11 cellular contexts compared by ENCODE assay signal in genomic region chr17:82270651-82271050, GRCh38. TPM values are rescaled to one million over a fixed set of nuclear protein-coding genes. Genes with fewer than 3 reads are reported as not detected.
DNase-seq lines count a peak whose midpoint lies in the region; ATAC-seq, FAIRE-seq and TF ChIP-seq lines count a peak whose summit lies in the region.
"Had no signal": no experiment of that assay in that cellular context is flagged by ENCODE, and none has a peak within 500 bp of the region (broad histone marks: within the 10 kb centered on the region; RNA-seq: fewer than 3 reads in every experiment).

No MANE protein-coding gene starts in this region.

- no peaks in the 10 kb centered on the region for H3K9me3 Mint-ChIP-seq in activated naive CD8-positive, alpha-beta T cell treated with anti-CD3 and anti-CD28 coated beads, Interleukin-2, amount 10 ng/mL, durations not matched to agents 7 days and 5 days
- no peaks in the 10 kb centered on the region for H3K9me3 Mint-ChIP-seq in naive B cell

- no peak for TF ChIP-seq EP300 in HepG2 (IDR thresholded peaks at IDR 0.05; ENCODE audit: low read depth in 2 of 2, low read length in 2 of 2)
- TF ChIP-seq EP300 in HepG2 (CRISPR knock-in tag; IDR thresholded peaks at IDR 0.05; ENCODE audit: borderline replicate concordance): no peak

- CTCF ChIA-PET in HepG2 (lab: Yijun Ruan, JAX; ENCODE audit: low intra/inter-chr PET ratio, low total read pairs): no interaction called here

- peaks cover 19% of the 10 kb centered on the region for H3K36me3 Mint-ChIP-seq in activated naive CD8-positive, alpha-beta T cell treated with anti-CD3 and anti-CD28 coated beads, Interleukin-2, amount 10 ng/mL, durations not matched to agents 7 days and 5 days
- peaks cover 0 to 6% of the 10 kb centered on the region in 2 donors for H3K36me3 Mint-ChIP-seq in naive B cell

- in situ Hi-C loops in HepG2 (cut with HindIII; ENCODE audit: extremely low pct_ligation_motif_present, low pct_unique_long_range_greater_than_20kb): no loop called here

- peak overlapping the region; percentile 64 for H3K27ac Mint-ChIP-seq in activated naive CD8-positive, alpha-beta T cell treated with anti-CD3 and anti-CD28 coated beads, Interleukin-2, amount 10 ng/mL, durations not matched to agents 7 days and 5 days
- peak overlapping the region; percentile 38 to 89 (median 80) for H3K27ac Mint-ChIP-seq in naive B cell

- no peaks in the 10 kb centered on the region; a peak in 1 of 5 replicates for H3K27me3 ChIP-seq in HepG2 (ENCODE audit: control insufficient read depth in 1 of 2, insufficient read depth in 2 of 2, low read length in 2 of 2)
- H3K27me3 ChIP-seq in right lobe of liver: no peaks in the 10 kb centered on the region
- H3K27me3 ChIP-seq in vagina: no peaks in the 10 kb centered on the region

- peak overlapping the region; percentile 26 for H3K4me3 Mint-ChIP-seq in activated naive CD8-positive, alpha-beta T cell treated with anti-CD3 and anti-CD28 coated beads, Interleukin-2, amount 10 ng/mL, durations not matched to agents 7 days and 5 days
- peak overlapping the region in 7 of 8 donors; percentile 9 to 97 (median 64) for H3K4me3 Mint-ChIP-seq in naive B cell

- H4K20me1 ChIP-seq in HepG2 (ENCODE audit: insufficient read depth, low read length): peaks cover 67% of the 10 kb centered on the region

- H3K4me2 ChIP-seq in HepG2 (ENCODE audit: low read depth, low read length): peak overlapping the region; percentile 37; the same call in 1 of the 2 replicates

- POLR2A ChIA-PET in HepG2 (lab: Yijun Ruan, JAX): interaction anchor here (0.6 to 10.6 kb wide), 6 partner anchors 22 to 34 kb away, joined by 3 to 119 read pairs (median 5); no protein-coding TSS in a partner anchor
- POLR2A ChIA-PET in activated naive CD8-positive, alpha-beta T cell treated with anti-CD3 and anti-CD28 coated beads, Interleukin-2, amount 10 ng/mL, durations not matched to agents 7 days and 5 days (lab: Charles Lee): interaction anchor here (0.6 to 0.8 kb wide), 2 partner anchors 26 to 27 kb away, joined by 3 read pairs; no protein-coding TSS in a partner anchor

- TF ChIP-seq RAD21 in HepG2 (CRISPR knock-in tag; IDR thresholded peaks at IDR 0.05): no peak

- H3K9me3 ChIP-seq in HepG2 (ENCODE audit: low read length) (no peaks in the 10 kb centered on the region), right lobe of liver (no peaks in the 10 kb centered on the region), vagina (no peaks in the 10 kb centered on the region)

- BruUV-seq in HepG2 (replicated peaks; lab: Mats Ljungman, UMichigan): no TSS peak

- 92% methylated on average over 12 of the region's 12 CpGs for WGBS in HepG2 (ENCODE audit: low lambda C conversion rate)
- WGBS in right lobe of liver (ENCODE audit: insufficient coverage, low coverage, low lambda C conversion rate, missing lambda C conversion rate): 100% methylated on average over 3 of the region's 12 CpGs

- intact Hi-C loops in HepG2 (cut with micrococcal nuclease; ENCODE audit: unreplicated experiment) (no loop called here), right lobe of liver (cut with DNase I) (no loop called here), vagina (cut with DNase I) (no loop called here)

- H3K4me1 Mint-ChIP-seq in activated naive CD8-positive, alpha-beta T cell treated with anti-CD3 and anti-CD28 coated beads, Interleukin-2, amount 10 ng/mL, durations not matched to agents 7 days and 5 days: peaks cover 47% of the 10 kb centered on the region
- peaks cover 40 to 80% (median 72%) of the 10 kb centered on the region in 3 donors for H3K4me1 Mint-ChIP-seq in naive B cell

- peak overlapping the region; percentile 21; the same call in 1 of the 2 replicates for H3K9ac ChIP-seq in HepG2 (ENCODE audit: insufficient read depth, low read depth, low read length)

- peaks cover 67% of the 10 kb centered on the region for H3K79me2 ChIP-seq in HepG2 (ENCODE audit: insufficient read depth, low read length)

- TF ChIP-seq CTCF in HepG2 (CRISPR knock-in tag; IDR thresholded peaks at IDR 0.05): no peak
- TF ChIP-seq CTCF in right lobe of liver (IDR thresholded peaks at IDR 0.05): no peak
- TF ChIP-seq CTCF in vagina (IDR thresholded peaks at IDR 0.05): no peak

- H2AFZ ChIP-seq in HepG2 (ENCODE audit: low read length): no peak overlapping the region

- ATAC-seq in HepG2 (no peak), right lobe of liver (no peak), naive B cell (ENCODE audit: low read depth in 2 of 2) (no peak)
- ATAC-seq in activated naive CD8-positive, alpha-beta T cell treated with anti-CD3 and anti-CD28 coated beads, Interleukin-2, amount 10 ng/mL, durations not matched to agents 7 days and 5 days (ENCODE audit: low read depth): no peak

- no peaks in the 10 kb centered on the region for H3K27me3 Mint-ChIP-seq in activated naive CD8-positive, alpha-beta T cell treated with anti-CD3 and anti-CD28 coated beads, Interleukin-2, amount 10 ng/mL, durations not matched to agents 7 days and 5 days
- H3K27me3 Mint-ChIP-seq in naive B cell: no peaks in the 10 kb centered on the region

- no peak for DNase-seq in HepG2 (ENCODE audit: low spot score)
- no peak for DNase-seq in right lobe of liver
- no peak for DNase-seq in activated naive CD8-positive, alpha-beta T cell treated with anti-CD3 and anti-CD28 coated beads, Interleukin-2, amount 10 ng/mL, durations not matched to agents 7 days and 5 days
- no peak for DNase-seq in naive B cell
- no peak for DNase-seq in vagina (ENCODE audit: extremely low spot score in 2 of 2)
- no peak for DNase-seq in frontal cortex (ENCODE audit: low spot score in 2 of 2)
- DNase-seq in NCI-H2196 (lab: John Stamatoyannopoulos, UW; ENCODE audit: unreplicated experiment): no peak
- DNase-seq in stimulated activated CD4-positive, alpha-beta T cell treated with anti-CD3 and anti-CD28 coated beads, Interleukin-4, amount 100 ng/mL, for 4 hours: no peak
- DNase-seq: activated gamma-delta T cell treated with Interleukin-2 at 50 U/mL for 16 hours, T-helper 9 cell had no signal

- H3K4me1 ChIP-seq in HepG2 (ENCODE audit: insufficient read depth, low read length) (peaks cover 87% of the 10 kb centered on the region), right lobe of liver (peaks cover 0 to 55% (median 31%) of the 10 kb centered on the region in 4 donors), vagina (peaks cover 86% of the 10 kb centered on the region)

- peaks cover 11 to 29% of the 10 kb centered on the region in 2 experiments for H3K36me3 ChIP-seq in HepG2 (replicated peaks in 1 of 2; ENCODE audit: control insufficient read depth in 1 of 2, insufficient read depth in 2 of 2, low read length in 2 of 2)
- H3K36me3 ChIP-seq in right lobe of liver: peaks cover 0 to 5% (median 3%) of the 10 kb centered on the region in 4 donors
- peaks cover 0 to 19% of the 10 kb centered on the region in 2 donors for H3K36me3 ChIP-seq in vagina

- FAIRE-seq in HepG2 (lab: Jason Lieb, UNC): no peak
- no peak for FAIRE-seq in frontal cortex (lab: Jason Lieb, UNC)

- TF ChIP-seq POLR2A in HepG2 (IDR thresholded peaks at IDR 0.05; ENCODE audit: insufficient read depth in 1 of 2, low read depth in 2 of 2, low read length in 2 of 2) (peak; percentile 2 to 15; a peak in 2 of 4 replicates), right lobe of liver (IDR thresholded peaks at IDR 0.05) (no peak), vagina (IDR thresholded peaks at IDR 0.05) (no peak)

- H3K27ac ChIP-seq in HepG2 (ENCODE audit: extremely low read length, insufficient read depth, low read length) (no peak overlapping the region), right lobe of liver (no peak overlapping the region), vagina (peak overlapping the region; percentile 98)
- H3K27ac ChIP-seq: HL-60 had no signal

- H3K4me3 ChIP-seq in HepG2 (replicated peaks in 1 of 3; ENCODE audit: insufficient read depth in 1 of 3, low read depth in 2 of 3, low read length in 3 of 3): no peak overlapping the region
- no peak overlapping the region for H3K4me3 ChIP-seq in right lobe of liver
- no peak overlapping the region for H3K4me3 ChIP-seq in vagina

RNA-seq across cellular contexts. Expression of gene CSNK1D, which starts 2.8 kb away (rescaled TPM):
- total RNA-seq in HepG2 (2016; rRNA removed; fragmentation: Illumina TruSeq; extraction: Trizol): 28.4 and 31.5 TPM in 2 replicates
- 19.2 and 20.4 TPM in 2 replicates for total RNA-seq in HepG2 (2016; cell fraction: cytosol; rRNA removed; fragmentation: Illumina TruSeq; extraction: Trizol; ENCODE audit: low read depth)
- 23.0 and 34.1 TPM in 2 replicates for total RNA-seq in HepG2 (2016; cell fraction: insoluble cytoplasmic fraction; rRNA removed; fragmentation: Illumina TruSeq; extraction: Trizol)
- 24.3 and 26.6 TPM in 2 replicates for total RNA-seq in HepG2 (2016; cell fraction: membrane; rRNA removed; fragmentation: Illumina TruSeq; extraction: Trizol)
- 42.8 and 45.6 TPM in 2 replicates for total RNA-seq in HepG2 (2016; cell fraction: nucleus; rRNA removed; fragmentation: Illumina TruSeq; extraction: Trizol)
- polyA plus RNA-seq in HepG2 (2011; rRNA removed): 128 and 148 TPM in 2 replicates
- 81.5 and 90.2 TPM in 2 replicates for polyA plus RNA-seq in HepG2 (2011; cell fraction: cytosol; rRNA removed)
- polyA plus RNA-seq in HepG2 (2011; cell fraction: nucleus; rRNA removed): 1,010 and 1,066 TPM in 2 replicates
- 164 and 234 TPM in 2 replicates for polyA plus RNA-seq in HepG2 (2012)
- 19.6 and 21.8 TPM in 2 replicates for polyA plus RNA-seq in HepG2 (2016; cell fraction: cytosol; fragmentation: Illumina TruSeq; extraction: Trizol; ENCODE audit: low read depth)
- polyA plus RNA-seq in HepG2 (2016; cell fraction: insoluble cytoplasmic fraction; fragmentation: Illumina TruSeq; extraction: Trizol; ENCODE audit: low read depth): 71.8 and 89.7 TPM in 2 replicates
- 40.8 and 42.7 TPM in 2 replicates for polyA plus RNA-seq in HepG2 (2016; cell fraction: membrane; fragmentation: Illumina TruSeq; extraction: Trizol; ENCODE audit: low read depth)
- 316 and 342 TPM in 2 replicates for polyA plus RNA-seq in HepG2 (2016; cell fraction: nucleus; fragmentation: Illumina TruSeq; extraction: Trizol; ENCODE audit: insufficient read depth, low read depth)
- 78.0 and 103 TPM in 2 replicates for polyA minus RNA-seq in HepG2 (2011; rRNA and poly(A)+ RNA removed; ENCODE audit: low replicate concordance)
- polyA minus RNA-seq in HepG2 (2011; cell fraction: cytosol; rRNA and poly(A)+ RNA removed): 51.7 and 60.9 TPM in 2 replicates
- polyA minus RNA-seq in HepG2 (2011; cell fraction: nucleus; rRNA and poly(A)+ RNA removed): 117 and 118 TPM in 2 replicates
- total RNA-seq in right lobe of liver: 10 to 100 TPM; 32.7 to 73.0 (median 45.9) TPM
- 100 to 1,000 TPM; 135 to 140 TPM for total RNA-seq in activated naive CD8-positive, alpha-beta T cell treated with anti-CD3 and anti-CD28 coated beads, Interleukin-2, amount 10 ng/mL, durations not matched to agents 7 days and 5 days
- polyA plus RNA-seq in naive B cell (ENCODE audit: low read depth in 6 of 6): 10 to 100 TPM; 27.7 to 78.6 (median 63.4) TPM
- 67.8 TPM for total RNA-seq in vagina
- 22.8 TPM for total RNA-seq in frontal cortex

RNA-seq across cellular contexts. Expression of gene SLC16A3, which starts 41.8 kb away (rescaled TPM):
- 99.9 and 242 TPM in 2 replicates for total RNA-seq in HepG2 (2016; rRNA removed; fragmentation: Illumina TruSeq; extraction: Trizol)
- total RNA-seq in HepG2 (2016; cell fraction: cytosol; rRNA removed; fragmentation: Illumina TruSeq; extraction: Trizol; ENCODE audit: low read depth): 51.0 and 61.4 TPM in 2 replicates
- total RNA-seq in HepG2 (2016; cell fraction: insoluble cytoplasmic fraction; rRNA removed; fragmentation: Illumina TruSeq; extraction: Trizol): 83.6 and 248 TPM in 2 replicates
- total RNA-seq in HepG2 (2016; cell fraction: membrane; rRNA removed; fragmentation: Illumina TruSeq; extraction: Trizol): 88.3 and 97.4 TPM in 2 replicates
- 164 and 200 TPM in 2 replicates for total RNA-seq in HepG2 (2016; cell fraction: nucleus; rRNA removed; fragmentation: Illumina TruSeq; extraction: Trizol)
- 349 and 598 TPM in 2 replicates for polyA plus RNA-seq in HepG2 (2011; rRNA removed)
- 384 and 554 TPM in 2 replicates for polyA plus RNA-seq in HepG2 (2011; cell fraction: cytosol; rRNA removed)
- 293 and 327 TPM in 2 replicates for polyA plus RNA-seq in HepG2 (2011; cell fraction: nucleus; rRNA removed)
- 348 and 404 TPM in 2 replicates for polyA plus RNA-seq in HepG2 (2012)
- polyA plus RNA-seq in HepG2 (2016; cell fraction: cytosol; fragmentation: Illumina TruSeq; extraction: Trizol; ENCODE audit: low read depth): 38.7 and 40.7 TPM in 2 replicates
- polyA plus RNA-seq in HepG2 (2016; cell fraction: insoluble cytoplasmic fraction; fragmentation: Illumina TruSeq; extraction: Trizol; ENCODE audit: low read depth): 95.9 and 111 TPM in 2 replicates
- 61.0 and 65.9 TPM in 2 replicates for polyA plus RNA-seq in HepG2 (2016; cell fraction: membrane; fragmentation: Illumina TruSeq; extraction: Trizol; ENCODE audit: low read depth)
- 334 and 368 TPM in 2 replicates for polyA plus RNA-seq in HepG2 (2016; cell fraction: nucleus; fragmentation: Illumina TruSeq; extraction: Trizol; ENCODE audit: insufficient read depth, low read depth)
- polyA minus RNA-seq in HepG2 (2011; rRNA and poly(A)+ RNA removed; ENCODE audit: low replicate concordance): 181 and 1,731 TPM in 2 replicates
- 365 and 408 TPM in 2 replicates for polyA minus RNA-seq in HepG2 (2011; cell fraction: cytosol; rRNA and poly(A)+ RNA removed)
- polyA minus RNA-seq in HepG2 (2011; cell fraction: nucleus; rRNA and poly(A)+ RNA removed): 137 and 145 TPM in 2 replicates
- total RNA-seq in right lobe of liver: 10 to 100 TPM in 2 of 6 experiments, 1 to 10 TPM in 4; 4.1 to 34.0 (median 7.3) TPM
- 100 to 1,000 TPM; 195 to 211 TPM for total RNA-seq in activated naive CD8-positive, alpha-beta T cell treated with anti-CD3 and anti-CD28 coated beads, Interleukin-2, amount 10 ng/mL, durations not matched to agents 7 days and 5 days
- 1 to 10 TPM; 1.9 to 3.6 (median 1.9) TPM for polyA plus RNA-seq in naive B cell (ENCODE audit: low read depth in 6 of 6)
- total RNA-seq in vagina: 21.1 TPM
- 2.0 TPM for total RNA-seq in frontal cortex

RNA-seq across cellular contexts. Expression of gene CD7, which starts 46.8 kb away (rescaled TPM):
- total RNA-seq in HepG2 (2016; rRNA removed; fragmentation: Illumina TruSeq; extraction: Trizol): 29.7 and 67.6 TPM in 2 replicates
- 23.3 and 25.5 TPM in 2 replicates for total RNA-seq in HepG2 (2016; cell fraction: cytosol; rRNA removed; fragmentation: Illumina TruSeq; extraction: Trizol; ENCODE audit: low read depth)
- 24.7 and 74.3 TPM in 2 replicates for total RNA-seq in HepG2 (2016; cell fraction: insoluble cytoplasmic fraction; rRNA removed; fragmentation: Illumina TruSeq; extraction: Trizol)
- 36.8 and 47.2 TPM in 2 replicates for total RNA-seq in HepG2 (2016; cell fraction: membrane; rRNA removed; fragmentation: Illumina TruSeq; extraction: Trizol)
- total RNA-seq in HepG2 (2016; cell fraction: nucleus; rRNA removed; fragmentation: Illumina TruSeq; extraction: Trizol): 53.2 and 64.7 TPM in 2 replicates
- polyA plus RNA-seq in HepG2 (2011; rRNA removed): 72.7 and 76.4 TPM in 2 replicates
- polyA plus RNA-seq in HepG2 (2011; cell fraction: cytosol; rRNA removed): 34.4 and 89.4 TPM in 2 replicates
- 127 and 155 TPM in 2 replicates for polyA plus RNA-seq in HepG2 (2011; cell fraction: nucleus; rRNA removed)
- polyA plus RNA-seq in HepG2 (2012): 46.2 and 62.8 TPM in 2 replicates
- polyA plus RNA-seq in HepG2 (2016; cell fraction: cytosol; fragmentation: Illumina TruSeq; extraction: Trizol; ENCODE audit: low read depth): 56.5 and 63.8 TPM in 2 replicates
- polyA plus RNA-seq in HepG2 (2016; cell fraction: insoluble cytoplasmic fraction; fragmentation: Illumina TruSeq; extraction: Trizol; ENCODE audit: low read depth): 56.7 and 68.4 TPM in 2 replicates
- polyA plus RNA-seq in HepG2 (2016; cell fraction: membrane; fragmentation: Illumina TruSeq; extraction: Trizol; ENCODE audit: low read depth): 78.3 and 78.6 TPM in 2 replicates
- polyA plus RNA-seq in HepG2 (2016; cell fraction: nucleus; fragmentation: Illumina TruSeq; extraction: Trizol; ENCODE audit: insufficient read depth, low read depth): 226 and 244 TPM in 2 replicates
- polyA minus RNA-seq in HepG2 (2011; rRNA and poly(A)+ RNA removed; ENCODE audit: low replicate concordance): 43.3 TPM in 1 of 2 replicates, not detected in the other
- 31.0 and 32.1 TPM in 2 replicates for polyA minus RNA-seq in HepG2 (2011; cell fraction: cytosol; rRNA and poly(A)+ RNA removed)
- 7.9 and 8.8 TPM in 2 replicates for polyA minus RNA-seq in HepG2 (2011; cell fraction: nucleus; rRNA and poly(A)+ RNA removed)
- 1 to 10 TPM in 4 of 6 experiments, under 1 TPM in 2; 0.31 to 3.2 (median 1.3) TPM for total RNA-seq in right lobe of liver
- total RNA-seq in activated naive CD8-positive, alpha-beta T cell treated with anti-CD3 and anti-CD28 coated beads, Interleukin-2, amount 10 ng/mL, durations not matched to agents 7 days and 5 days: 100 to 1,000 TPM; 286 to 320 TPM
- polyA plus RNA-seq in naive B cell (ENCODE audit: low read depth in 6 of 6): 1 to 10 TPM in 2 of 6 donors, under 1 TPM in 2, not detected in 2; 0.50 to 1.5 (median 1.0) TPM
- 5.2 TPM for total RNA-seq in vagina
- not detected for total RNA-seq in frontal cortex

RNA-seq across cellular contexts. Expression of gene CCDC57, which starts 58.0 kb away (rescaled TPM):
- 54.8 and 59.9 TPM in 2 replicates for total RNA-seq in HepG2 (2016; rRNA removed; fragmentation: Illumina TruSeq; extraction: Trizol)
- total RNA-seq in HepG2 (2016; cell fraction: cytosol; rRNA removed; fragmentation: Illumina TruSeq; extraction: Trizol; ENCODE audit: low read depth): 85.1 and 122 TPM in 2 replicates
- total RNA-seq in HepG2 (2016; cell fraction: insoluble cytoplasmic fraction; rRNA removed; fragmentation: Illumina TruSeq; extraction: Trizol): 54.5 and 62.8 TPM in 2 replicates
- total RNA-seq in HepG2 (2016; cell fraction: membrane; rRNA removed; fragmentation: Illumina TruSeq; extraction: Trizol): 78.3 and 105 TPM in 2 replicates
- total RNA-seq in HepG2 (2016; cell fraction: nucleus; rRNA removed; fragmentation: Illumina TruSeq; extraction: Trizol): 40.6 and 45.1 TPM in 2 replicates
- 59.3 and 69.8 TPM in 2 replicates for polyA plus RNA-seq in HepG2 (2011; rRNA removed)
- polyA plus RNA-seq in HepG2 (2011; cell fraction: cytosol; rRNA removed): 59.9 and 140 TPM in 2 replicates
- 103 and 130 TPM in 2 replicates for polyA plus RNA-seq in HepG2 (2011; cell fraction: nucleus; rRNA removed)
- 48.8 and 63.7 TPM in 2 replicates for polyA plus RNA-seq in HepG2 (2012)
- polyA plus RNA-seq in HepG2 (2016; cell fraction: cytosol; fragmentation: Illumina TruSeq; extraction: Trizol; ENCODE audit: low read depth): 113 and 149 TPM in 2 replicates
- polyA plus RNA-seq in HepG2 (2016; cell fraction: insoluble cytoplasmic fraction; fragmentation: Illumina TruSeq; extraction: Trizol; ENCODE audit: low read depth): 62.5 and 66.4 TPM in 2 replicates
- polyA plus RNA-seq in HepG2 (2016; cell fraction: membrane; fragmentation: Illumina TruSeq; extraction: Trizol; ENCODE audit: low read depth): 95.1 and 110 TPM in 2 replicates
- polyA plus RNA-seq in HepG2 (2016; cell fraction: nucleus; fragmentation: Illumina TruSeq; extraction: Trizol; ENCODE audit: insufficient read depth, low read depth): 121 and 124 TPM in 2 replicates
- polyA minus RNA-seq in HepG2 (2011; rRNA and poly(A)+ RNA removed; ENCODE audit: low replicate concordance): 23.1 and 32.6 TPM in 2 replicates
- 18.1 and 19.8 TPM in 2 replicates for polyA minus RNA-seq in HepG2 (2011; cell fraction: cytosol; rRNA and poly(A)+ RNA removed)
- polyA minus RNA-seq in HepG2 (2011; cell fraction: nucleus; rRNA and poly(A)+ RNA removed): 27.6 and 37.2 TPM in 2 replicates
- 10 to 100 TPM; 10.1 to 37.4 (median 17.2) TPM for total RNA-seq in right lobe of liver
- 10 to 100 TPM; 79.5 to 81.7 TPM for total RNA-seq in activated naive CD8-positive, alpha-beta T cell treated with anti-CD3 and anti-CD28 coated beads, Interleukin-2, amount 10 ng/mL, durations not matched to agents 7 days and 5 days
- polyA plus RNA-seq in naive B cell (ENCODE audit: low read depth in 6 of 6): 10 to 100 TPM; 15.9 to 31.8 (median 26.5) TPM
- total RNA-seq in vagina: 26.5 TPM
- 17.1 TPM for total RNA-seq in frontal cortex

Comparison
In these comparisons a context has a peak if more than half of its experiments do, and no peak if none do; other contexts are left out.
1. POLR2A ChIP-seq: peak in HepG2 (2 of 2); none in right lobe of liver (single experiment) and vagina (0 of 2).